ENCODE assay signal across 8 cellular contexts in genomic region chr10:77513783-77514331, GRCh38.
A peak's percentile ranks its signal among the peaks of the same experiment; 100 is the strongest.
DNase-seq lines count a peak whose midpoint lies in the region; TF ChIP-seq lines count a peak whose summit lies in the region.

No MANE protein-coding gene starts in this region.

- no peaks in the 10 kb centered on the region for H3K9me3 ChIP-seq in ascending aorta
- H3K9me3 ChIP-seq in HAP-1 = no peaks in the 10 kb centered on the region

- DNase-seq in HT-29 (ENCODE audit: low spot score) (peak; percentile 48), ascending aorta (ENCODE audit: low spot score in 2 of 2) (peak; percentile 70 to 94), kidney glomerular epithelial cell (lab: John Stamatoyannopoulos, UW) (peak; percentile 89), HAP-1 (ENCODE audit: low spot score in 2 of 2) (no peak), SIG-M5 treated with dmso at 0.1 percent for 504 hours (lab: John Stamatoyannopoulos, UW; ENCODE audit: unreplicated experiment) (no peak), KG1 (lab: John Stamatoyannopoulos, UW) (no peak)
- no peak for DNase-seq in activated CD4-positive, CD25-positive, alpha-beta regulatory T cell (lab: John Stamatoyannopoulos, UW)

- intact Hi-C loops in ascending aorta (cut with DNase I) = loop anchor here (5.0 kb wide), 5 partner anchors 38 to 337 kb away; partner anchors contain the start of gene KCNMA1

- H3K36me3 ChIP-seq in ascending aorta = no peaks in the 10 kb centered on the region
- H3K36me3 ChIP-seq in HAP-1 (replicated peaks) = no peaks in the 10 kb centered on the region

- H3K4me1 ChIP-seq in ascending aorta (peaks cover 6 to 36% of the 10 kb centered on the region in 2 donors), HAP-1 (no peaks in the 10 kb centered on the region)

- in situ Hi-C loops in HAP-1 (cut with MboI; ENCODE audit: low sequenced_read_pairs) = no loop called here

- H3K4me3 ChIP-seq in ascending aorta = no peak overlapping the region
- H3K4me3 ChIP-seq in HAP-1 = no peak overlapping the region

- TF ChIP-seq CTCF in 22Rv1 (IDR thresholded peaks at IDR 0.05) = no peak
- TF ChIP-seq CTCF in ascending aorta (IDR thresholded peaks at IDR 0.05) = no peak

- H3K27me3 ChIP-seq in ascending aorta (no peaks in the 10 kb centered on the region), HAP-1 (ENCODE audit: low read depth) (no peaks in the 10 kb centered on the region)

- peak overlapping the region; percentile 45 for H3K27ac ChIP-seq in 22Rv1
- peak overlapping the region; percentile 82 to 86 for H3K27ac ChIP-seq in ascending aorta

Comparison
In these comparisons a context has a peak if more than half of its experiments do, and no peak if none do; other contexts are left out.
1. DNase-seq: peak in HT-29 (single experiment), ascending aorta (2 of 2) and kidney glomerular epithelial cell (single experiment); none in HAP-1 (0 of 2), activated CD4-positive, CD25-positive, alpha-beta regulatory T cell (0 of 4), SIG-M5 treated with dmso at 0.1 percent for 504 hours (single experiment) and KG1 (single experiment).